11 cellular contexts compared by ENCODE assay signal in the genomic region with DNA sequence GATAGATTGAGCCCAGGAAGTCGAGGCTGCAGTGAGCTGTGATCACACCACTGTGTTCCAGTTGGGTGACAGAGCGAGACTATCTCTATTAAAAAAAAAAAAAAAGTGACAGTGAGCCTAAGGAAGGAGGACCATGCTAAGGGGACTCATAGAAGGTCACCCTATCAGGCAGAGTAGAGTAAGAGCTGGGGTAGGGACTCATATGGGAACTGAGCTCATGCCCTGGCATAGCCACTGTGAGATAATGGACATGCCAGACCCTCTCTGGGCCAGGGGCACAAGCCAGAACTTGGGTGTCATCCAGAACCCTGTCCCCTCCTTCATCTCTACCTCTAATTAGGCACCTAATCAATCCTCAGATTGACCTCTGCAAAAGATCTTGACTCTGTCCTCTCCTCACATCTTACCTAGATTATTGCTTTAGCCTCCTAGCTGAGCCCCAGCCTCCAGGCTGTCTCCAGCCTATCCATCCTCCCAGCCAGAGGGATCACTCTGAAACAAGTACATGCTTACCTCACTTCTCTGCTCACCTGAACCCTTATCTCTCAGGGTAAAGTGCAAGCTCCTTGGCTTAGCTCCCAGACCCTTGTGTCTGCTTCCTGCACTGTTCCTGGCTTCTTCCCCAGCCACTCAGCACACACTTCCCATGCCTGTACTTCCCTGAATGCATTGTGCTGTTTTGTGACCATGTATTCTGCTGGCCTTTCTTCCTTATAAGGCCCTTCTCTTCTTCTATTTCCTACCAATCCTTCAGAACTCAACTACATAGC.
DNase-seq lines count a peak whose midpoint lies in the region; ATAC-seq and TF ChIP-seq lines count a peak whose summit lies in the region.
"Had no signal": no experiment of that assay in that cellular context is flagged by ENCODE, and none has a peak within 500 bp of the region (broad histone marks: within the 10 kb centered on the region; RNA-seq: fewer than 3 reads in every experiment).

No MANE protein-coding gene starts in this region.

- no peak overlapping the region for H3K4me3 Mint-ChIP-seq in MCF 10A (ENCODE audit: unreplicated experiment)
- peak overlapping the region; percentile 77 for H3K4me3 Mint-ChIP-seq in activated naive CD8-positive, alpha-beta T cell treated with anti-CD3 and anti-CD28 coated beads, Interleukin-2, amount 10 ng/mL, durations not matched to agents 7 days and 5 days
- H3K4me3 Mint-ChIP-seq: B cell, GM23338 had no signal

- H3K4me2 ChIP-seq in mammary epithelial cell (ENCODE audit: insufficient read depth, low read depth, low read length) (no peak overlapping the region), trophoblast cell (ENCODE audit: low read length) (no peak overlapping the region)
- H3K4me2 ChIP-seq: GM23338 had no signal

- H4K8ac ChIP-seq in trophoblast cell (ENCODE audit: low read depth, low read length) = no peak overlapping the region

- H4K91ac ChIP-seq in trophoblast cell (ENCODE audit: low read depth, low read length) = no peak overlapping the region

- H4K20me1 ChIP-seq in mammary epithelial cell (ENCODE audit: insufficient read depth, low read length) = no peaks in the 10 kb centered on the region

- H2AFZ ChIP-seq in mammary epithelial cell (ENCODE audit: low read depth, low read length) (no peak overlapping the region), trophoblast cell (ENCODE audit: insufficient read depth, low read length, poor library complexity) (no peak overlapping the region)
- H2AFZ ChIP-seq: GM23338 had no signal

- no peak overlapping the region for H3K9ac ChIP-seq in mammary epithelial cell (ENCODE audit: insufficient read depth, low read length)
- no peak overlapping the region for H3K9ac ChIP-seq in trophoblast cell (ENCODE audit: low read length)

- no peak overlapping the region for H2AK5ac ChIP-seq in trophoblast cell (ENCODE audit: low read length)

- H3K36me3 ChIP-seq in mammary epithelial cell (ENCODE audit: insufficient read depth, low read length) (no peaks in the 10 kb centered on the region), right lobe of liver (no peaks in the 10 kb centered on the region), vagina (no peaks in the 10 kb centered on the region), uterus (no peaks in the 10 kb centered on the region), trophoblast cell (ENCODE audit: control insufficient read depth in 1 of 2, insufficient read depth in 2 of 2, low read length in 2 of 2) (no peaks in the 10 kb centered on the region)

- no peak overlapping the region for H3K18ac ChIP-seq in trophoblast cell (ENCODE audit: low read length)

- no peak overlapping the region for H2BK120ac ChIP-seq in trophoblast cell (ENCODE audit: insufficient read depth, low read length, poor library complexity)

- H3K36me3 Mint-ChIP-seq in MCF 10A (ENCODE audit: insufficient read depth, unreplicated experiment) = peaks cover 5% of the 10 kb centered on the region
- H3K36me3 Mint-ChIP-seq in activated naive CD8-positive, alpha-beta T cell treated with anti-CD3 and anti-CD28 coated beads, Interleukin-2, amount 10 ng/mL, durations not matched to agents 7 days and 5 days = peaks cover 13% of the 10 kb centered on the region

- no peak overlapping the region for H2BK5ac ChIP-seq in trophoblast cell (ENCODE audit: low read depth, low read length, poor library complexity)

- no peak overlapping the region for H2BK12ac ChIP-seq in trophoblast cell (ENCODE audit: low read length)

- ATAC-seq in activated naive CD8-positive, alpha-beta T cell treated with anti-CD3 and anti-CD28 coated beads, Interleukin-2, amount 10 ng/mL, durations not matched to agents 7 days and 5 days (ENCODE audit: low read depth) = no peak
- ATAC-seq in right lobe of liver = peak; percentile 85 to 98 (median 94)
- ATAC-seq: GM23338 had no signal

- H3K14ac ChIP-seq in trophoblast cell (ENCODE audit: low read length) = no peak overlapping the region

- no TSS peak for BruUV-seq in MCF 10A (replicated peaks; lab: Mats Ljungman, UMichigan)
- BruUV-seq in mammary epithelial cell (replicated peaks; lab: Mats Ljungman, UMichigan) = no TSS peak

- no peak overlapping the region for H4K12ac ChIP-seq in trophoblast cell (ENCODE audit: low read depth, low read length)

- DNase-seq in MCF 10A (ENCODE audit: unreplicated experiment) (peak; percentile 15), mammary epithelial cell (no peak), right lobe of liver (peak; percentile 70 to 92 (median 82)), vagina (ENCODE audit: extremely low spot score in 2 of 2) (peak; percentile 43 to 70), NCI-H510A (lab: John Stamatoyannopoulos, UW) (no peak), uterus (no peak), trophoblast cell (no peak)
- DNase-seq in activated naive CD8-positive, alpha-beta T cell treated with anti-CD3 and anti-CD28 coated beads, Interleukin-2, amount 10 ng/mL, durations not matched to agents 7 days and 5 days = no peak
- DNase-seq: IMR-90 had no signal

- POLR2A ChIA-PET in MCF 10A (lab: Yijun Ruan, JAX) = interaction anchor here (0.8 to 1.3 kb wide), 3 partner anchors 11 to 41 kb away, joined by 3 read pairs; no protein-coding TSS in a partner anchor
- POLR2A ChIA-PET in activated naive CD8-positive, alpha-beta T cell treated with anti-CD3 and anti-CD28 coated beads, Interleukin-2, amount 10 ng/mL, durations not matched to agents 7 days and 5 days (lab: Charles Lee) = interaction anchor here (0.6 to 1.7 kb wide), 4 partner anchors 36 to 124 kb away, joined by 3 to 5 read pairs (median 4); partner anchors contain the start of gene CIAO2A

- H3K27ac ChIP-seq in mammary epithelial cell (ENCODE audit: insufficient read depth, low read depth, low read length) = no peak overlapping the region
- peak overlapping the region; percentile 71 to 94 (median 86) for H3K27ac ChIP-seq in right lobe of liver
- no peak overlapping the region for H3K27ac ChIP-seq in vagina
- H3K27ac ChIP-seq in uterus = no peak overlapping the region
- H3K27ac ChIP-seq in trophoblast cell (ENCODE audit: low read depth, low read length) = no peak overlapping the region

- no peaks in the 10 kb centered on the region for H3K79me1 ChIP-seq in trophoblast cell (ENCODE audit: low read length)

- peak; percentile 26 for TF ChIP-seq POLR2A in right lobe of liver (IDR thresholded peaks at IDR 0.05)
- no peak for TF ChIP-seq POLR2A in vagina (IDR thresholded peaks at IDR 0.05)
- TF ChIP-seq POLR2A in uterus (IDR thresholded peaks at IDR 0.05) = no peak

- peaks cover 17% of the 10 kb centered on the region for H3K4me1 ChIP-seq in mammary epithelial cell (ENCODE audit: insufficient read depth, low read length)
- peaks cover 0 to 29% (median 12%) of the 10 kb centered on the region in 4 donors for H3K4me1 ChIP-seq in right lobe of liver
- H3K4me1 ChIP-seq in vagina = peaks cover 27% of the 10 kb centered on the region
- no peaks in the 10 kb centered on the region for H3K4me1 ChIP-seq in uterus
- peaks cover 0 to 3% of the 10 kb centered on the region in 2 experiments for H3K4me1 ChIP-seq in trophoblast cell (ENCODE audit: control insufficient read depth in 1 of 2, insufficient read depth in 2 of 2, low read length in 2 of 2)

- peaks cover 18% of the 10 kb centered on the region for H3K4me1 Mint-ChIP-seq in MCF 10A (ENCODE audit: insufficient read depth, unreplicated experiment)
- H3K4me1 Mint-ChIP-seq in activated naive CD8-positive, alpha-beta T cell treated with anti-CD3 and anti-CD28 coated beads, Interleukin-2, amount 10 ng/mL, durations not matched to agents 7 days and 5 days = peaks cover 31% of the 10 kb centered on the region

- dilution Hi-C loops in mammary epithelial cell (cut with HindIII; ENCODE audit: low sequenced_read_pairs) = loop anchor here (5.0 kb wide), 1 partner anchor 42 kb away; no protein-coding TSS in a partner anchor

- no peaks in the 10 kb centered on the region for H3K9me3 ChIP-seq in mammary epithelial cell (replicated peaks; ENCODE audit: insufficient read depth, low read length)
- no peaks in the 10 kb centered on the region for H3K9me3 ChIP-seq in right lobe of liver
- no peaks in the 10 kb centered on the region for H3K9me3 ChIP-seq in vagina
- H3K9me3 ChIP-seq in uterus = no peaks in the 10 kb centered on the region
- H3K9me3 ChIP-seq in trophoblast cell (ENCODE audit: insufficient read depth, low read depth, low read length) = peaks cover 2% of the 10 kb centered on the region

- H3K79me2 ChIP-seq in mammary epithelial cell (ENCODE audit: insufficient read depth, low read length) (no peaks in the 10 kb centered on the region), trophoblast cell (ENCODE audit: control insufficient read depth, insufficient read depth, low read length, poor library complexity) (no peaks in the 10 kb centered on the region)

- 100% methylated on average over 1 of the region's 2 CpGs for WGBS in mammary epithelial cell (ENCODE audit: low coverage, missing lambda C conversion rate)
- WGBS in right lobe of liver (ENCODE audit: insufficient coverage, low coverage, low lambda C conversion rate, missing lambda C conversion rate) = no CpG with 5 or more reads among the region's 2 CpGs
- WGBS in trophoblast cell (ENCODE audit: extremely low coverage, insufficient coverage, insufficient read length) = no CpG with 5 or more reads among the region's 2 CpGs

- no peaks in the 10 kb centered on the region for H3K27me3 Mint-ChIP-seq in MCF 10A (ENCODE audit: insufficient read depth, unreplicated experiment)
- H3K27me3 Mint-ChIP-seq in activated naive CD8-positive, alpha-beta T cell treated with anti-CD3 and anti-CD28 coated beads, Interleukin-2, amount 10 ng/mL, durations not matched to agents 7 days and 5 days = no peaks in the 10 kb centered on the region
- H3K27me3 Mint-ChIP-seq: B cell had no signal

- H3K4me3 ChIP-seq in mammary epithelial cell (replicated peaks in 1 of 3; ENCODE audit: insufficient read depth in 1 of 3, low read depth in 2 of 3, low read length in 3 of 3) (no peak overlapping the region), right lobe of liver (no peak overlapping the region), vagina (no peak overlapping the region), uterus (no peak overlapping the region), trophoblast cell (ENCODE audit: low read depth, low read length) (no peak overlapping the region)
- H3K4me3 ChIP-seq: GM23338 had no signal

- CTCF ChIA-PET in MCF 10A (lab: Yijun Ruan, JAX) (interaction anchor here (0.9 to 4.5 kb wide), 4 partner anchors 8 to 218 kb away, joined by 3 to 23 read pairs (median 4); no protein-coding TSS in a partner anchor), mammary epithelial cell (lab: Charles Lee; ENCODE audit: low non-redundant PET) (no interaction called here)

- in situ Hi-C loops in mammary epithelial cell (cut with MboI; ENCODE audit: low sequenced_read_pairs in 2 of 2) = no loop called here

- no peak overlapping the region for H3K27ac Mint-ChIP-seq in MCF 10A (ENCODE audit: low read depth, unreplicated experiment)
- H3K27ac Mint-ChIP-seq in activated naive CD8-positive, alpha-beta T cell treated with anti-CD3 and anti-CD28 coated beads, Interleukin-2, amount 10 ng/mL, durations not matched to agents 7 days and 5 days = peak overlapping the region; percentile 94
- H3K27ac Mint-ChIP-seq: B cell, GM23338 had no signal

- H3K23ac ChIP-seq in trophoblast cell (ENCODE audit: low read length) = no peak overlapping the region

- intact Hi-C loops in MCF 10A (cut with micrococcal nuclease) = no loop called here
- intact Hi-C loops in mammary epithelial cell (cut with micrococcal nuclease) = no loop called here
- intact Hi-C loops in right lobe of liver (cut with DNase I) = no loop called here
- intact Hi-C loops in vagina (cut with DNase I) = no loop called here
- intact Hi-C loops in uterus (cut with DNase I; ENCODE audit: low total_unique reads) = no loop called here

- no peak for TF ChIP-seq CTCF in MCF 10A (IDR thresholded peaks at IDR 0.05; ENCODE audit: unreplicated experiment)
- TF ChIP-seq CTCF in mammary epithelial cell (conservative IDR thresholded peaks at IDR 0.05 in 1 of 2, IDR thresholded peaks at IDR 0.05 in 1 of 2; ENCODE audit: extremely low read depth in 1 of 2, insufficient read depth in 1 of 2, low read depth in 1 of 2, low read length in 2 of 2) = no peak
- TF ChIP-seq CTCF in right lobe of liver (IDR thresholded peaks at IDR 0.05) = no peak
- TF ChIP-seq CTCF in vagina (IDR thresholded peaks at IDR 0.05) = no peak
- TF ChIP-seq CTCF in uterus (IDR thresholded peaks at IDR 0.05) = no peak

- peaks cover under 1% of the 10 kb centered on the region for H3K9me3 Mint-ChIP-seq in MCF 10A (ENCODE audit: unreplicated experiment)
- no peaks in the 10 kb centered on the region for H3K9me3 Mint-ChIP-seq in activated naive CD8-positive, alpha-beta T cell treated with anti-CD3 and anti-CD28 coated beads, Interleukin-2, amount 10 ng/mL, durations not matched to agents 7 days and 5 days

- H3K27me3 ChIP-seq in mammary epithelial cell (ENCODE audit: insufficient read depth, low read length) (no peaks in the 10 kb centered on the region), right lobe of liver (no peaks in the 10 kb centered on the region), vagina (no peaks in the 10 kb centered on the region), uterus (no peaks in the 10 kb centered on the region), trophoblast cell (ENCODE audit: insufficient read depth, low read length) (no peaks in the 10 kb centered on the region)

- no peak overlapping the region for H3K4ac ChIP-seq in trophoblast cell (ENCODE audit: low read depth, low read length)

Comparison
In these comparisons a context has a peak if more than half of its experiments do, and no peak if none do; other contexts are left out.
1. DNase-seq: peak in MCF 10A (single experiment), right lobe of liver (3 of 3) and vagina (2 of 2); none in mammary epithelial cell (single experiment), activated naive CD8-positive, alpha-beta T cell treated with anti-CD3 and anti-CD28 coated beads, Interleukin-2, amount 10 ng/mL, durations not matched to agents 7 days and 5 days (single experiment), NCI-H510A (single experiment), uterus (0 of 2) and trophoblast cell (0 of 2).
2. H3K27ac ChIP-seq: peak in right lobe of liver (3 of 3); none in mammary epithelial cell (single experiment), vagina (single experiment), uterus (0 of 2) and trophoblast cell (single experiment).